Comparison of ENCODE assay signal across 9 cellular contexts in genomic region chr13:49641810-49642291, GRCh38. TPM values are rescaled to one million over a fixed set of nuclear protein-coding genes. Genes with fewer than 3 reads are reported as not detected.
A peak's percentile ranks its signal among the peaks of the same experiment; 100 is the strongest.
DNase-seq lines count a peak whose midpoint lies in the region; ATAC-seq, FAIRE-seq and TF ChIP-seq lines count a peak whose summit lies in the region.
"Had no signal": no experiment of that assay in that cellular context is flagged by ENCODE, and none has a peak within 500 bp of the region (broad histone marks: within the 10 kb centered on the region; RNA-seq: fewer than 3 reads in every experiment).

No MANE protein-coding gene starts in this region.

- no peak overlapping the region for H3K4me3 Mint-ChIP-seq in endodermal cell

- H3K4me1 ChIP-seq in right cardiac atrium (ENCODE audit: control insufficient read depth, insufficient read depth, low read length) (no peaks in the 10 kb centered on the region), stomach (no peaks in the 10 kb centered on the region), endodermal cell (ENCODE audit: control insufficient read depth, insufficient read depth, low read length) (no peaks in the 10 kb centered on the region)

- no peaks in the 10 kb centered on the region for H3K4me1 Mint-ChIP-seq in endodermal cell

- peak; percentile 89 to 93 for ATAC-seq in right cardiac atrium
- no peak for ATAC-seq in GM21447 (IDR thresholded peaks at IDR 0.05; ENCODE audit: unreplicated experiment)

- peak overlapping the region; percentile 4 for H3K27ac ChIP-seq in right cardiac atrium (ENCODE audit: low read length)
- peak overlapping the region in 3 of 5 donors; percentile 29 to 70 (median 68) for H3K27ac ChIP-seq in stomach
- no peak overlapping the region for H3K27ac ChIP-seq in endodermal cell (ENCODE audit: low read depth, low read length)

- H3K27me3 Mint-ChIP-seq in endodermal cell (ENCODE audit: insufficient read depth), result no peaks in the 10 kb centered on the region

- no peak for TF ChIP-seq EP300 in stomach (IDR thresholded peaks at IDR 0.05)

- H3K27me3 ChIP-seq in right cardiac atrium (ENCODE audit: control insufficient read depth, insufficient read depth) (no peaks in the 10 kb centered on the region), stomach (no peaks in the 10 kb centered on the region), endodermal cell (ENCODE audit: control insufficient read depth, insufficient read depth, low read length, poor library complexity, severe bottlenecking) (no peaks in the 10 kb centered on the region)

- no peak for TF ChIP-seq POLR2A in stomach (IDR thresholded peaks at IDR 0.05)

- H3K9me3 ChIP-seq in right cardiac atrium (ENCODE audit: control insufficient read depth, low read length), result no peaks in the 10 kb centered on the region
- no peaks in the 10 kb centered on the region for H3K9me3 ChIP-seq in stomach
- no peaks in the 10 kb centered on the region for H3K9me3 ChIP-seq in endodermal cell (ENCODE audit: control insufficient read depth, low read length)

- H3K9ac ChIP-seq in endodermal cell (ENCODE audit: extremely low read depth, low read length, poor library complexity, severe bottlenecking), result no peak overlapping the region

- H3K4me3 ChIP-seq in right cardiac atrium (ENCODE audit: low read length) (no peak overlapping the region), stomach (no peak overlapping the region), endodermal cell (ENCODE audit: low read length) (no peak overlapping the region)

- H3K36me3 ChIP-seq in stomach (no peaks in the 10 kb centered on the region), endodermal cell (ENCODE audit: control insufficient read depth, insufficient read depth, low read length) (no peaks in the 10 kb centered on the region)

- intact Hi-C loops in right cardiac atrium (cut with DNase I), result no loop called here
- intact Hi-C loops in stomach (cut with DNase I; ENCODE audit: low total_unique reads), result no loop called here

- H3K9me3 Mint-ChIP-seq in endodermal cell, result no peaks in the 10 kb centered on the region

- no peak overlapping the region for H3K27ac Mint-ChIP-seq in endodermal cell

- TF ChIP-seq CTCF in stomach (IDR thresholded peaks at IDR 0.05) (no peak), endodermal cell (conservative IDR thresholded peaks at IDR 0.05) (no peak)

- 80% methylated on average over 4 of the region's 4 CpGs for WGBS in right cardiac atrium
- WGBS in stomach, 5 donors, result 74 to 86% (median 80%) methylated on average over 4 of the region's 4 CpGs
- 89 to 92% methylated on average over 4 of the region's 4 CpGs for WGBS in endodermal cell (ENCODE audit: insufficient coverage in 1 of 2, insufficient read length in 1 of 2), 2 experiments

- H3K36me3 Mint-ChIP-seq in endodermal cell (ENCODE audit: low read depth), result no peaks in the 10 kb centered on the region

- no peak for FAIRE-seq in RCC 7860 (lab: Jason Lieb, UNC)

- DNase-seq in HS-27A (ENCODE audit: low read depth) (peak; percentile 22), amniotic epithelial cell (ENCODE audit: low read depth) (peak; percentile 92), right cardiac atrium (peak; percentile 49 to 73 (median 67)), stomach (no peak), endodermal cell (no peak), RCC 7860 (ENCODE audit: low spot score) (no peak), NCI-H748 treated with DMSO at 0.1 percent for 48 hours (lab: John Stamatoyannopoulos, UW) (no peak)
- DNase-seq: activated gamma-delta T cell had no signal

RNA-seq across cellular contexts. Expression of gene ARL11, which starts 13.5 kb away (rescaled TPM):
- total RNA-seq in right cardiac atrium (under 1 TPM; 0.33 to 0.82 (median 0.54) TPM), stomach (under 1 TPM in 3 of 5 donors, not detected in 2; under 0.01 to 0.37 (median 0.29) TPM), endodermal cell (under 1 TPM; 0.24 to 0.49 TPM)
- polyA plus RNA-seq in right cardiac atrium (0.32 TPM), stomach (1 to 10 TPM in 1 of 3 donors, under 1 TPM in 2; 0.73 to 1.2 (median 0.92) TPM)
- polyA plus RNA-seq in endodermal cell (2013, experiment 1 of 2), result 0.14 TPM
- polyA plus RNA-seq in endodermal cell (2013, experiment 2 of 2), result 0.08 TPM

RNA-seq across cellular contexts. Expression of gene EBPL, which starts 49.4 kb away (rescaled TPM):
- total RNA-seq in right cardiac atrium, result 10 to 100 TPM in 3 of 4 donors, 1 to 10 TPM in 1; 8.1 to 11.5 (median 11.0) TPM
- 9.3 TPM for polyA plus RNA-seq in right cardiac atrium
- 100 to 1,000 TPM in 2 of 5 donors, 10 to 100 TPM in 3; 36.5 to 307 (median 79.3) TPM for total RNA-seq in stomach
- polyA plus RNA-seq in stomach, result 10 to 100 TPM; 38.5 to 92.0 (median 49.8) TPM
- total RNA-seq in endodermal cell, result 10 to 100 TPM; 60.2 to 85.2 TPM
- polyA plus RNA-seq in endodermal cell (2013, experiment 1 of 2), result 96.3 TPM
- polyA plus RNA-seq in endodermal cell (2013, experiment 2 of 2), result 89.8 TPM

RNA-seq across cellular contexts. Expression of gene RCBTB1, which starts 56.5 kb away (rescaled TPM):
- total RNA-seq in right cardiac atrium (10 to 100 TPM; 16.7 to 20.3 (median 19.0) TPM), stomach (10 to 100 TPM in 3 of 5 donors, 1 to 10 TPM in 2; 1.2 to 48.2 (median 13.0) TPM), endodermal cell (10 to 100 TPM; 40.6 to 46.4 TPM)
- polyA plus RNA-seq in right cardiac atrium (10.8 TPM), stomach (1 to 10 TPM; 7.5 to 9.6 (median 9.2) TPM)
- polyA plus RNA-seq in endodermal cell (2013, experiment 1 of 2), result 29.5 TPM
- polyA plus RNA-seq in endodermal cell (2013, experiment 2 of 2), result 30.5 TPM

Comparison
In these comparisons a context has a peak if more than half of its experiments do, and no peak if none do; other contexts are left out.
1. DNase-seq: peak in HS-27A (single experiment), amniotic epithelial cell (single experiment) and right cardiac atrium (3 of 3); none in stomach (single experiment), endodermal cell (single experiment), RCC 7860 (single experiment) and NCI-H748 treated with DMSO at 0.1 percent for 48 hours (single experiment).